ENCODE assay signal across 10 cellular contexts in the genomic region with DNA sequence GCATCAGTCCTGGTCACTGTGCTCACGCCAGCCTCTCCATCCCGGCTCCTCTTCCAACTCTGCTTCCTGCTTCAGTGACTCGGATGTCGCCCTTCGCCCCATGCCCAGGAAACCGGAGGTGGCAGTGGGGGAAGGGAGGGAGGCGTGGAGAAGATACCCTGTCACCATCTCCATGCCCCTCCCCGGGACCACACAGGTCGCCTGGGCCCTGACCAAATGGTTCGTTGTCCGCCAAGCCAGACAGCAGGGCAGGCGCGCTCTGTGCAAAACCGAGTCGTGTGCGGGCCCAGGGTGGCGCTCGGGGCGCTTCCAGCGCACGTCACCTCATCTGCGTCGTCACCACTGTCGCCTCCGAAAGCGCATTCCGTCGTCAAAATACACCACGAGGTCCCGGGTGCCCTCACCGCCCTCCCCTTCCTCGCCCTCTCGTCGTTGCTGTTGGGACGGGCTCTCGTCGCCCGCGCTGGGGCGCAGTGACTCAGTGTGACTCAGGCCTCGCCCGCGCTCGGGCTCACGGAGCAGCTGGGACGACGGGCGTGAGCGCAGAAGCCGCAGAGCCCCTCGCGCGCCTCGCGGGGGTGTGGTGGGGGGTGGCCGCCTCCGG. TPM values are rescaled to one million over a fixed set of nuclear protein-coding genes. Genes with fewer than 3 reads are reported as not detected.
A peak's percentile ranks its signal among the peaks of the same experiment; 100 is the strongest.
DNase-seq lines count a peak whose midpoint lies in the region; ATAC-seq, FAIRE-seq and TF ChIP-seq lines count a peak whose summit lies in the region.
"Had no signal": no experiment of that assay in that cellular context is flagged by ENCODE, and none has a peak within 500 bp of the region (broad histone marks: within the 10 kb centered on the region; RNA-seq: fewer than 3 reads in every experiment).

No MANE protein-coding gene starts in this region.

- H3K4me1 ChIP-seq in mammary epithelial cell (ENCODE audit: insufficient read depth, low read length) = peaks cover 8% of the 10 kb centered on the region
- H3K4me1 ChIP-seq in keratinocyte (ENCODE audit: control insufficient read depth, extremely low read depth, insufficient read depth, low read length) = peaks cover 4% of the 10 kb centered on the region
- H3K4me1 ChIP-seq in SJCRH30 = no peaks in the 10 kb centered on the region

- H3K27ac Mint-ChIP-seq in WTC11 = no peak overlapping the region; the same call in 1 of the 2 replicates

- peak overlapping the region; percentile 65 for H3K4me3 Mint-ChIP-seq in WTC11

- dilution Hi-C loops in mammary epithelial cell (cut with HindIII; ENCODE audit: low sequenced_read_pairs) (no loop called here), keratinocyte (cut with MboI; ENCODE audit: extremely low pct_ligation_motif_present, low sequenced_read_pairs) (no loop called here)

- H3K79me2 ChIP-seq in mammary epithelial cell (ENCODE audit: insufficient read depth, low read length) = no peaks in the 10 kb centered on the region
- no peaks in the 10 kb centered on the region for H3K79me2 ChIP-seq in keratinocyte (ENCODE audit: control insufficient read depth, insufficient read depth, low read length)

- FAIRE-seq in keratinocyte (lab: Jason Lieb, UNC) = no peak
- FAIRE-seq: A204.1, TTC549 had no signal

- H3K27me3 Mint-ChIP-seq in WTC11 (ENCODE audit: low read depth) = peaks cover 36% of the 10 kb centered on the region

- H3K27ac ChIP-seq in mammary epithelial cell (ENCODE audit: insufficient read depth, low read depth, low read length) = no peak overlapping the region
- H3K27ac ChIP-seq in keratinocyte (ENCODE audit: control insufficient read depth, insufficient read depth, low read length) = no peak overlapping the region
- no peak overlapping the region for H3K27ac ChIP-seq in SJCRH30

- no peaks in the 10 kb centered on the region for H3K27me3 ChIP-seq in mammary epithelial cell (ENCODE audit: insufficient read depth, low read length)
- H3K27me3 ChIP-seq in keratinocyte (ENCODE audit: control insufficient read depth, extremely low read depth, insufficient read depth, low read length) = peaks cover 14% of the 10 kb centered on the region
- H3K27me3 ChIP-seq in SJCRH30 = no peaks in the 10 kb centered on the region

- no peaks in the 10 kb centered on the region for H3K9me3 ChIP-seq in mammary epithelial cell (replicated peaks; ENCODE audit: insufficient read depth, low read length)
- H3K9me3 ChIP-seq in keratinocyte (ENCODE audit: control insufficient read depth, low read depth, low read length) = no peaks in the 10 kb centered on the region
- H3K9me3 ChIP-seq in SJCRH30 (replicated peaks) = no peaks in the 10 kb centered on the region; the same call in 1 of the 2 replicates

- CTCF ChIA-PET in WTC11 (lab: Charles Lee) (interaction anchor here (0.7 to 1.0 kb wide), 2 partner anchors 10 to 309 kb away, joined by 3 to 4 read pairs; no protein-coding TSS in a partner anchor), mammary epithelial cell (lab: Charles Lee; ENCODE audit: low non-redundant PET) (no interaction called here)

- in situ Hi-C loops in mammary epithelial cell (cut with MboI; ENCODE audit: low sequenced_read_pairs in 2 of 2) = no loop called here

- no peaks in the 10 kb centered on the region for H3K9me1 ChIP-seq in keratinocyte (ENCODE audit: control insufficient read depth, extremely low read depth, insufficient read depth, low read length)

- intact Hi-C loops in mammary epithelial cell (cut with micrococcal nuclease) = no loop called here

- peak; percentile 67 for DNase-seq in DMS 273 (lab: John Stamatoyannopoulos, UW; ENCODE audit: unreplicated experiment)
- DNase-seq in DMS 273 treated with DMSO at 0.1 percent for 48 hours (lab: John Stamatoyannopoulos, UW) = no peak
- peak; percentile 69 for DNase-seq in WTC11 (ENCODE audit: low spot score)
- peak; percentile 41 for DNase-seq in mammary epithelial cell
- DNase-seq in keratinocyte (ENCODE audit: low read depth, low spot score) = no peak
- peak; percentile 49 to 72 (median 62) for DNase-seq in stimulated activated CD4-positive, alpha-beta T cell treated with anti-CD3 and anti-CD28 coated beads, Interleukin-1b, Interleukin-23, amount 100 ng/mL, for 24 hours (ENCODE audit: low read depth in 4 of 4, low spot score in 1 of 4)
- no peak for DNase-seq in SJCRH30

- no CpG with 5 or more reads among the region's 57 CpGs for WGBS in mammary epithelial cell (ENCODE audit: low coverage, missing lambda C conversion rate)

- H3K4me1 Mint-ChIP-seq in WTC11 = peaks cover 14% of the 10 kb centered on the region

- POLR2A ChIA-PET in WTC11 (lab: Charles Lee) = no interaction called here

- H3K36me3 Mint-ChIP-seq in WTC11 = no peaks in the 10 kb centered on the region

- TF ChIP-seq CTCF in WTC11 (IDR thresholded peaks at IDR 0.05) = no peak
- TF ChIP-seq CTCF in mammary epithelial cell (conservative IDR thresholded peaks at IDR 0.05 in 1 of 2, IDR thresholded peaks at IDR 0.05 in 1 of 2; ENCODE audit: extremely low read depth in 1 of 2, insufficient read depth in 1 of 2, low read depth in 1 of 2, low read length in 2 of 2) = no peak
- TF ChIP-seq CTCF in keratinocyte (optimal IDR thresholded peaks at IDR 0.05 in 1 of 3, IDR thresholded peaks at IDR 0.05 in 1 of 3, conservative IDR thresholded peaks at IDR 0.05 in 1 of 3; ENCODE audit: extremely low read depth in 1 of 3, insufficient read depth in 2 of 3, low read length in 3 of 3) = no peak

- H3K9me3 Mint-ChIP-seq in WTC11 = no peaks in the 10 kb centered on the region

- peak; percentile 74 for ATAC-seq in WTC11
- ATAC-seq in GM19467 (IDR thresholded peaks at IDR 0.05; ENCODE audit: unreplicated experiment) = no peak

- H3K4me3 ChIP-seq in mammary epithelial cell (replicated peaks in 1 of 3; ENCODE audit: insufficient read depth in 1 of 3, low read depth in 2 of 3, low read length in 3 of 3) = peak overlapping the region in 1 of 3 experiments; percentile 24
- H3K4me3 ChIP-seq in keratinocyte (ENCODE audit: control insufficient read depth in 2 of 3, extremely low read depth in 1 of 3, insufficient read depth in 2 of 3, low read depth in 1 of 3, low read length in 3 of 3) = peak overlapping the region in 1 of 3 experiments; percentile 51
- H3K4me3 ChIP-seq in SJCRH30 = no peak overlapping the region

- no peaks in the 10 kb centered on the region for H4K20me1 ChIP-seq in mammary epithelial cell (ENCODE audit: insufficient read depth, low read length)
- H4K20me1 ChIP-seq in keratinocyte (ENCODE audit: control insufficient read depth, extremely low read depth, insufficient read depth, low read length) = no peaks in the 10 kb centered on the region

- no TSS peak for BruUV-seq in mammary epithelial cell (replicated peaks; lab: Mats Ljungman, UMichigan)

- H3K36me3 ChIP-seq in mammary epithelial cell (ENCODE audit: insufficient read depth, low read length) = no peaks in the 10 kb centered on the region
- H3K36me3 ChIP-seq in keratinocyte (ENCODE audit: control insufficient read depth in 2 of 2, extremely low read depth in 1 of 2, insufficient read depth in 2 of 2, low read length in 2 of 2) = no peaks in the 10 kb centered on the region
- no peaks in the 10 kb centered on the region for H3K36me3 ChIP-seq in SJCRH30

- H3K9ac ChIP-seq in mammary epithelial cell (ENCODE audit: insufficient read depth, low read length) = no peak overlapping the region
- H3K9ac ChIP-seq in keratinocyte (ENCODE audit: control insufficient read depth, extremely low read depth, insufficient read depth, low read length) = no peak overlapping the region

- peak overlapping the region; percentile 75 for H3K4me2 ChIP-seq in mammary epithelial cell (ENCODE audit: insufficient read depth, low read depth, low read length)
- H3K4me2 ChIP-seq in keratinocyte (ENCODE audit: control insufficient read depth, extremely low read depth, insufficient read depth, low read depth, low read length) = peak overlapping the region; percentile 66

- H2AFZ ChIP-seq in mammary epithelial cell (ENCODE audit: low read depth, low read length) (peak overlapping the region; percentile 62), keratinocyte (ENCODE audit: control insufficient read depth, low read length) (no peak overlapping the region)

TF ChIP-seq in WTC11, 78 proteins besides CTCF, POLR2A, EP300 and RAD21 (continues in another document):
- TF ChIP-seq E2F1 (CRISPR knock-in tag; IDR thresholded peaks at IDR 0.05) = peak; percentile 70; the same call in 1 of the 2 replicates

RNA-seq across cellular contexts. Expression of gene ZNF778, which starts 39.2 kb away (rescaled TPM):
- total RNA-seq in WTC11 (2021) = 15.5 to 31.2 TPM (median 15.6 TPM) in 3 replicates
- 10 to 100 TPM in 1 of 2 donors, 1 to 10 TPM in 1; 8.5 to 10.2 TPM for total RNA-seq in mammary epithelial cell
- 4.3 TPM for polyA plus RNA-seq in mammary epithelial cell
- 6.8 TPM for polyA minus RNA-seq in mammary epithelial cell
- polyA plus RNA-seq in keratinocyte = 5.4 to 6.2 TPM (median 5.9 TPM) in 3 replicates
- 6.5 TPM for polyA plus RNA-seq in keratinocyte (2011; ENCODE audit: low read depth)
- polyA plus RNA-seq in keratinocyte (2011; cell fraction: cytosol; rRNA removed) = 2.5 and 4.1 TPM in 2 replicates
- 15.1 and 17.0 TPM in 2 replicates for polyA plus RNA-seq in keratinocyte (2011; cell fraction: nucleus; rRNA removed)
- polyA plus RNA-seq in keratinocyte (2012; ENCODE audit: low replicate concordance) = 3.3 and 3.7 TPM in 2 replicates
- polyA minus RNA-seq in keratinocyte = 4.7 to 13.3 TPM (median 7.3 TPM) in 3 replicates
- polyA minus RNA-seq in keratinocyte (2011; cell fraction: cytosol; rRNA and poly(A)+ RNA removed) = 12.9 TPM
- polyA minus RNA-seq in keratinocyte (2011; cell fraction: nucleus; rRNA and poly(A)+ RNA removed) = 9.6 and 16.0 TPM in 2 replicates
- total RNA-seq in SJCRH30 (2014; rRNA removed; shearing (Covaris generic)) = 24.1 and 33.5 TPM in 2 replicates

RNA-seq across cellular contexts. Expression of gene SLC22A31, which starts 56.4 kb away (rescaled TPM):
- total RNA-seq in WTC11 (2021) (9.8 to 12.1 TPM (median 10.7 TPM) in 3 replicates), mammary epithelial cell (under 1 TPM in 1 of 2 donors, not detected in 1; 0.45 TPM)
- polyA plus RNA-seq in mammary epithelial cell (not detected), keratinocyte (0.05 TPM in 1 of 3 replicates, not detected in the others)
- polyA minus RNA-seq in mammary epithelial cell (not detected), keratinocyte (not detected in 3 replicates)
- not detected for polyA plus RNA-seq in keratinocyte (2011; ENCODE audit: low read depth)
- polyA plus RNA-seq in keratinocyte (2011; cell fraction: cytosol; rRNA removed) = not detected in 2 replicates
- polyA plus RNA-seq in keratinocyte (2011; cell fraction: nucleus; rRNA removed) = 0.09 and 0.35 TPM in 2 replicates
- 0.54 TPM in 1 of 2 replicates, not detected in the other for polyA plus RNA-seq in keratinocyte (2012; ENCODE audit: low replicate concordance)
- polyA minus RNA-seq in keratinocyte (2011; cell fraction: cytosol; rRNA and poly(A)+ RNA removed) = not detected
- not detected in 2 replicates for polyA minus RNA-seq in keratinocyte (2011; cell fraction: nucleus; rRNA and poly(A)+ RNA removed)
- total RNA-seq in SJCRH30 (2014; rRNA removed; shearing (Covaris generic)) = 0.18 TPM in 1 of 2 replicates, not detected in the other

Comparison
In these comparisons a context has a peak if more than half of its experiments do, and no peak if none do; other contexts are left out.
1. DNase-seq: peak in DMS 273 (single experiment), WTC11 (single experiment), mammary epithelial cell (single experiment) and stimulated activated CD4-positive, alpha-beta T cell treated with anti-CD3 and anti-CD28 coated beads, Interleukin-1b, Interleukin-23, amount 100 ng/mL, for 24 hours (4 of 4); none in DMS 273 treated with DMSO at 0.1 percent for 48 hours (single experiment), keratinocyte (single experiment) and SJCRH30 (0 of 2).